ENCODE assay signal across 10 cellular contexts in genomic region chr9:33350310-33350709, GRCh38. TPM values are rescaled to one million over a fixed set of nuclear protein-coding genes. Genes with fewer than 3 reads are reported as not detected.
A peak's percentile ranks its signal among the peaks of the same experiment; 100 is the strongest.
DNase-seq lines count a peak whose midpoint lies in the region; ATAC-seq, FAIRE-seq and TF ChIP-seq lines count a peak whose summit lies in the region.
"Had no signal": no experiment of that assay in that cellular context is flagged by ENCODE, and none has a peak within 500 bp of the region (broad histone marks: within the 10 kb centered on the region; RNA-seq: fewer than 3 reads in every experiment).

No MANE protein-coding gene starts in this region.

- H3K27me3 ChIP-seq in mesendoderm (ENCODE audit: insufficient read depth, low read length, poor library complexity): no peaks in the 10 kb centered on the region

- H3K27me3 Mint-ChIP-seq in nephron progenitor cell (ENCODE audit: low read depth, poor library complexity): no peaks in the 10 kb centered on the region
- H3K27me3 Mint-ChIP-seq: dendritic cell treated with granulocyte-macrophage colony-stimulating factor and Interleukin-4, amounts not matched to agents 40 ng/mL and 50 ng/mL, for 4 days had no signal

- no peaks in the 10 kb centered on the region for H3K9me3 ChIP-seq in A549

- no peak for TF ChIP-seq RAD21 in A549 (conservative IDR thresholded peaks at IDR 0.05 in 1 of 2, IDR thresholded peaks at IDR 0.05 in 1 of 2)

- no peak for TF ChIP-seq EP300 in A549 (IDR thresholded peaks at IDR 0.05)

- no peak overlapping the region for H4K5ac ChIP-seq in mesendoderm (ENCODE audit: low read length)

- H3K4me3 ChIP-seq in A549: no peak overlapping the region
- no peak overlapping the region for H3K4me3 ChIP-seq in epithelial cell of esophagus (ENCODE audit: low read length)
- no peak overlapping the region for H3K4me3 ChIP-seq in mesendoderm (ENCODE audit: low read length)

- H3K4me2 ChIP-seq in A549 (peak overlapping the region; percentile 18; the same call in 2 of the 3 replicates), mesendoderm (ENCODE audit: low read length) (no peak overlapping the region)

- H2BK15ac ChIP-seq in mesendoderm (replicated peaks; ENCODE audit: low read depth): no peak overlapping the region

- no peak overlapping the region for H2BK120ac ChIP-seq in mesendoderm (ENCODE audit: low read depth, low read length)

- peaks cover 3% of the 10 kb centered on the region for H3K36me3 ChIP-seq in mesendoderm (ENCODE audit: control insufficient read depth, insufficient read depth, low read length)

- peak; percentile 64 to 81; a peak in 4 of 6 replicates for ATAC-seq in A549
- no peak for ATAC-seq in GM18858 (IDR thresholded peaks at IDR 0.05; ENCODE audit: unreplicated experiment)
- ATAC-seq in GM21723 (IDR thresholded peaks at IDR 0.05; ENCODE audit: unreplicated experiment): no peak

- H3K27ac ChIP-seq in A549: no peak overlapping the region; a peak in 1 of 6 replicates
- H3K27ac ChIP-seq in mesendoderm (ENCODE audit: low read depth, low read length): no peak overlapping the region

- DNase-seq in A549 (ENCODE audit: low read depth in 1 of 2, low spot score in 1 of 2) (peak; percentile 50 to 74), HT1080 (ENCODE audit: low read depth) (peak; percentile 46), epithelial cell of esophagus (ENCODE audit: low read depth) (peak; percentile 66), mesendoderm (peak; percentile 5), nephron progenitor cell (no peak), cortex of kidney (lab: John Stamatoyannopoulos, UW) (no peak)
- DNase-seq: NCI-H446 treated with DMSO at 0.1 percent for 48 hours had no signal

- TF ChIP-seq CTCF in A549 (IDR thresholded peaks at IDR 0.05) (no peak), epithelial cell of esophagus (IDR thresholded peaks at IDR 0.05; ENCODE audit: insufficient read depth, low read depth, low read length, missing control alignments) (no peak), nephron progenitor cell (IDR thresholded peaks at IDR 0.05) (no peak)

- H3K36me3 Mint-ChIP-seq in nephron progenitor cell (ENCODE audit: low read depth): peaks cover 56% of the 10 kb centered on the region

- H2BK5ac ChIP-seq in mesendoderm (ENCODE audit: low read length): no peak overlapping the region

- no peak overlapping the region for H3K18ac ChIP-seq in mesendoderm (ENCODE audit: low read length)

- no peaks in the 10 kb centered on the region for H3K79me2 ChIP-seq in mesendoderm (ENCODE audit: control insufficient read depth, insufficient read depth, low read length)

- no peak for FAIRE-seq in A549 (lab: Jason Lieb, UNC)

- H3K4me1 ChIP-seq in A549: peaks cover 12% of the 10 kb centered on the region; the same call in 2 of the 3 replicates
- H3K4me1 ChIP-seq in mesendoderm (ENCODE audit: control insufficient read depth, low read depth, low read length): no peaks in the 10 kb centered on the region

- H3K27ac Mint-ChIP-seq in nephron progenitor cell: no peak overlapping the region
- H3K27ac Mint-ChIP-seq: dendritic cell treated with granulocyte-macrophage colony-stimulating factor and Interleukin-4, amounts not matched to agents 40 ng/mL and 50 ng/mL, for 4 days had no signal

- no peak overlapping the region for H3K9ac ChIP-seq in mesendoderm (ENCODE audit: low read length)

- CTCF ChIA-PET in A549 (lab: Yijun Ruan, JAX): interaction anchor here (1.1 to 2.8 kb wide), 5 partner anchors 10 to 103 kb away, joined by 3 to 18 read pairs (median 5); no protein-coding TSS in a partner anchor

- no peak overlapping the region for H4K8ac ChIP-seq in mesendoderm (ENCODE audit: low read depth, low read length)

- H3K23ac ChIP-seq in mesendoderm (ENCODE audit: low read length): no peak overlapping the region

- H3K4me3 Mint-ChIP-seq in nephron progenitor cell: no peak overlapping the region
- H3K4me3 Mint-ChIP-seq: dendritic cell treated with granulocyte-macrophage colony-stimulating factor and Interleukin-4, amounts not matched to agents 40 ng/mL and 50 ng/mL, for 4 days had no signal

- no peak overlapping the region for H2AK5ac ChIP-seq in mesendoderm (ENCODE audit: low read length)

- TF ChIP-seq POLR2A in A549 (IDR thresholded peaks at IDR 0.05; ENCODE audit: low read length): no peak

- H3K56ac ChIP-seq in mesendoderm (ENCODE audit: low read length): no peak overlapping the region

- POLR2A ChIA-PET in A549 (lab: Yijun Ruan, JAX): no interaction called here

- no peaks in the 10 kb centered on the region for H3K9me3 Mint-ChIP-seq in nephron progenitor cell
- H3K9me3 Mint-ChIP-seq: dendritic cell treated with granulocyte-macrophage colony-stimulating factor and Interleukin-4, amounts not matched to agents 40 ng/mL and 50 ng/mL, for 4 days had no signal

- WGBS in A549 (ENCODE audit: missing lambda C conversion rate): 57% methylated on average over 2 of the region's 2 CpGs
- no CpG with 5 or more reads among the region's 2 CpGs for WGBS in mesendoderm (ENCODE audit: extremely low coverage, insufficient coverage, low lambda C conversion rate)

- peaks cover 15% of the 10 kb centered on the region for H3K4me1 Mint-ChIP-seq in nephron progenitor cell

- H3K4ac ChIP-seq in mesendoderm (ENCODE audit: low read depth, low read length): no peak overlapping the region

- no peaks in the 10 kb centered on the region for H3K79me1 ChIP-seq in mesendoderm (ENCODE audit: low read length)

TF ChIP-seq in A549, 52 proteins besides CTCF, POLR2A, EP300 and RAD21:
- no peak for TF ChIP-seq BHLHE40 (IDR thresholded peaks at IDR 0.05; ENCODE audit: low read depth, low read length)
- no peak for TF ChIP-seq FOSL2 (IDR thresholded peaks at IDR 0.05)
- TF ChIP-seq FOSL2 (CRISPR knock-in tag; IDR thresholded peaks at IDR 0.05): peak; percentile 62
- no peak for TF ChIP-seq REST (IDR thresholded peaks at IDR 0.05)

RNA-seq across cellular contexts. Expression of gene AQP7, which starts 52.1 kb away (rescaled TPM):
- 1.1 and 1.2 TPM in 2 replicates for polyA plus RNA-seq in A549 (2011; rRNA removed)
- 0.32 and 0.39 TPM in 2 replicates for polyA plus RNA-seq in A549 (2012; cell fraction: cytosol; rRNA removed)
- polyA plus RNA-seq in A549 (2012; cell fraction: nucleus; rRNA removed): 1.4 and 1.6 TPM in 2 replicates
- 0.39 to 0.69 TPM (median 0.61 TPM) in 3 replicates for polyA plus RNA-seq in A549 (2017; fragmentation: RNase III; extraction: RNeasy Plus Mini Kit Qiagen cat#74134 plus additional on column Dnase treatment)
- 2.4 and 4.0 TPM in 2 replicates for polyA minus RNA-seq in A549 (2011; rRNA and poly(A)+ RNA removed)
- total RNA-seq in HT1080 (2014; rRNA removed; shearing (Covaris generic)): not detected in 2 replicates
- polyA plus RNA-seq in HT1080 (2015; cell fraction: cytosol; rRNA removed): not detected in 2 replicates
- not detected in 2 replicates for polyA plus RNA-seq in HT1080 (2015; cell fraction: nucleus; rRNA removed)
- polyA plus RNA-seq in mesendoderm (2013, experiment 1 of 2): not detected
- not detected for polyA plus RNA-seq in mesendoderm (2013, experiment 2 of 2)

RNA-seq across cellular contexts. Expression of gene NFX1, which starts 60.0 kb away (rescaled TPM):
- polyA plus RNA-seq in A549 (2011; rRNA removed): 41.1 and 41.2 TPM in 2 replicates
- 20.7 and 21.0 TPM in 2 replicates for polyA plus RNA-seq in A549 (2012; cell fraction: cytosol; rRNA removed)
- polyA plus RNA-seq in A549 (2012; cell fraction: nucleus; rRNA removed): 37.4 and 41.3 TPM in 2 replicates
- polyA plus RNA-seq in A549 (2017; fragmentation: RNase III; extraction: RNeasy Plus Mini Kit Qiagen cat#74134 plus additional on column Dnase treatment): 23.6 to 25.0 TPM (median 24.8 TPM) in 3 replicates
- polyA minus RNA-seq in A549 (2011; rRNA and poly(A)+ RNA removed): 76.4 and 88.5 TPM in 2 replicates
- total RNA-seq in HT1080 (2014; rRNA removed; shearing (Covaris generic)): 21.5 and 28.2 TPM in 2 replicates
- polyA plus RNA-seq in HT1080 (2015; cell fraction: cytosol; rRNA removed): 27.2 and 32.4 TPM in 2 replicates
- polyA plus RNA-seq in HT1080 (2015; cell fraction: nucleus; rRNA removed): 46.4 and 53.9 TPM in 2 replicates
- polyA plus RNA-seq in mesendoderm (2013, experiment 1 of 2): 27.7 TPM
- 27.0 TPM for polyA plus RNA-seq in mesendoderm (2013, experiment 2 of 2)

Comparison
In these comparisons a context has a peak if more than half of its experiments do, and no peak if none do; other contexts are left out.
1. ATAC-seq: peak in A549 (2 of 2); none in GM18858 (single experiment) and GM21723 (single experiment).
2. DNase-seq: peak in A549 (2 of 2), HT1080 (single experiment), epithelial cell of esophagus (single experiment) and mesendoderm (single experiment); none in nephron progenitor cell (single experiment) and cortex of kidney (single experiment).